1 cellular context compared by ENCODE assay signal in the genomic region with DNA sequence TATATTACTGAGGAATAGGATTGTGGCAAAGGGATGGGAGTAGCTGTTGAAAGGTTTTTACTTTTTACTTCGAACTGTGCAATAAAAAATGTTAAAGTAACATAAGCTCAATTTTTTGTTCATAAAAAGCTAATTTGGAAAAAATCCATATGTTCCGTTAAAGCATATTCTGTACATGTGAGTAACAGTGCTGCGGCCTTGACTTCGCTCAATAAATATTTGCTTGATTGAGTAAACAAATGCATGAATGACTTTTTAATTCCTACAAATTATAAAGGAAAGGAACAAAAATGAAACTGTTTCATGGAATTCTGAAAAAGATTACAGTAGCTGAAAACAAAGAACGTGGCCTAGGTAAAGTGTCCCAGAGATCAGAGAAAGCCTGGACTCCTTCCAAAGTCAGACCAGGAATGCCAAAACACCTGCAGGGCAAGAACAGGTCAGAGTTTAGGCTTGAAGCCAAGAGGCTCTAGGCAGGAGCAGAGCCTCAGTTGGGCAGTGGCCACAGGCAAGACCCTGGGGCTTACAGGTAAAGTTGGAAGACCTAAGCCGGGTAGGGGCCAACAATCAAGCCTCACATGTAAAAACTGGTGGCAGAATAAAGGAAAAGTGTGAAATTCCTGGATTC.
TF ChIP-seq lines count a peak whose summit lies in the region.

No MANE protein-coding gene starts in this region.

TF ChIP-seq in HepG2, 621 proteins besides CTCF, POLR2A, EP300 and RAD21:
- TF ChIP-seq, protein P1, sequence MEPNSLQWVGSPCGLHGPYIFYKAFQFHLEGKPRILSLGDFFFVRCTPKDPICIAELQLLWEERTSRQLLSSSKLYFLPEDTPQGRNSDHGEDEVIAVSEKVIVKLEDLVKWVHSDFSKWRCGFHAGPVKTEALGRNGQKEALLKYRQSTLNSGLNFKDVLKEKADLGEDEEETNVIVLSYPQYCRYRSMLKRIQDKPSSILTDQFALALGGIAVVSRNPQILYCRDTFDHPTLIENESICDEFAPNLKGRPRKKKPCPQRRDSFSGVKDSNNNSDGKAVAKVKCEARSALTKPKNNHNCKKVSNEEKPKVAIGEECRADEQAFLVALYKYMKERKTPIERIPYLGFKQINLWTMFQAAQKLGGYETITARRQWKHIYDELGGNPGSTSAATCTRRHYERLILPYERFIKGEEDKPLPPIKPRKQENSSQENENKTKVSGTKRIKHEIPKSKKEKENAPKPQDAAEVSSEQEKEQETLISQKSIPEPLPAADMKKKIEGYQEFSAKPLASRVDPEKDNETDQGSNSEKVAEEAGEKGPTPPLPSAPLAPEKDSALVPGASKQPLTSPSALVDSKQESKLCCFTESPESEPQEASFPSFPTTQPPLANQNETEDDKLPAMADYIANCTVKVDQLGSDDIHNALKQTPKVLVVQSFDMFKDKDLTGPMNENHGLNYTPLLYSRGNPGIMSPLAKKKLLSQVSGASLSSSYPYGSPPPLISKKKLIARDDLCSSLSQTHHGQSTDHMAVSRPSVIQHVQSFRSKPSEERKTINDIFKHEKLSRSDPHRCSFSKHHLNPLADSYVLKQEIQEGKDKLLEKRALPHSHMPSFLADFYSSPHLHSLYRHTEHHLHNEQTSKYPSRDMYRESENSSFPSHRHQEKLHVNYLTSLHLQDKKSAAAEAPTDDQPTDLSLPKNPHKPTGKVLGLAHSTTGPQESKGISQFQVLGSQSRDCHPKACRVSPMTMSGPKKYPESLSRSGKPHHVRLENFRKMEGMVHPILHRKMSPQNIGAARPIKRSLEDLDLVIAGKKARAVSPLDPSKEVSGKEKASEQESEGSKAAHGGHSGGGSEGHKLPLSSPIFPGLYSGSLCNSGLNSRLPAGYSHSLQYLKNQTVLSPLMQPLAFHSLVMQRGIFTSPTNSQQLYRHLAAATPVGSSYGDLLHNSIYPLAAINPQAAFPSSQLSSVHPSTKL (CRISPR knock-in tag; IDR thresholded peaks at IDR 0.05) = peak; percentile 22; the same call in 1 of the 2 replicates
- no peak for TF ChIP-seq ZSCAN9 (CRISPR knock-in tag; IDR thresholded peaks at IDR 0.05; ENCODE audit: borderline replicate concordance)
- TF ChIP-seq ZNF335 (CRISPR knock-in tag; IDR thresholded peaks at IDR 0.05) = no peak
- TF ChIP-seq SATB2 (CRISPR knock-in tag; IDR thresholded peaks at IDR 0.05) = no peak
- TF ChIP-seq HMG20A (CRISPR knock-in tag; IDR thresholded peaks at IDR 0.05; ENCODE audit: borderline replicate concordance) = peak; percentile 44; the same call in 1 of the 2 replicates
TF ChIP-seq in HepG2: peak in this region for 2.
